ENCODE assay signal across 19 cellular contexts in genomic region chr6:6635291-6635690, GRCh38. TPM values are rescaled to one million over a fixed set of nuclear protein-coding genes. Genes with fewer than 3 reads are reported as not detected.
DNase-seq lines count a peak whose midpoint lies in the region; ATAC-seq and TF ChIP-seq lines count a peak whose summit lies in the region.
"Had no signal": no experiment of that assay in that cellular context is flagged by ENCODE, and none has a peak within 500 bp of the region (broad histone marks: within the 10 kb centered on the region; RNA-seq: fewer than 3 reads in every experiment).

No MANE protein-coding gene starts in this region.

- no peaks in the 10 kb centered on the region for H3K9me3 ChIP-seq in spleen
- H3K9me3 ChIP-seq: heart left ventricle, neutrophil, tibial artery had no signal

- 75 to 86% (median 78%) methylated on average over 2 of the region's 2 CpGs for WGBS in spleen, 5 donors

- peaks cover 50% of the 10 kb centered on the region for H3K4me1 Mint-ChIP-seq in dendritic cell treated with granulocyte-macrophage colony-stimulating factor and Interleukin-4, amounts not matched to agents 40 ng/mL and 50 ng/mL, for 4 days (ENCODE audit: low read depth)

- peaks cover 0 to 52% (median 13%) of the 10 kb centered on the region in 6 donors for H3K4me1 ChIP-seq in spleen
- H3K4me1 ChIP-seq: tibial artery had no signal

- no peak for TF ChIP-seq CTCF in spleen (IDR thresholded peaks at IDR 0.05 in 8 of 11, conservative IDR thresholded peaks at IDR 0.05 in 3 of 11)

- no peaks in the 10 kb centered on the region for H3K27me3 Mint-ChIP-seq in dendritic cell treated with granulocyte-macrophage colony-stimulating factor and Interleukin-4, amounts not matched to agents 40 ng/mL and 50 ng/mL, for 4 days

- no peak for DNase-seq in glomerular visceral epithelial cell (ENCODE audit: extremely low spot score)
- no peak for DNase-seq in NCI-H510A treated with DMSO at 0.1 percent for 48 hours (lab: John Stamatoyannopoulos, UW)
- no peak for DNase-seq in spleen
- DNase-seq: activated CD4-positive, alpha-beta T cell treated with anti-CD3 and anti-CD28 coated beads for 48 hours; activated T-cell treated with anti-CD3 and anti-CD28 coated beads, Interleukin-2, amount 50 U/mL, for 4 hours; amniotic stem cell; heart left ventricle; kidney; right cardiac atrium; stimulated activated CD4-positive, alpha-beta T cell treated with anti-CD3 and anti-CD28 coated beads, Interleukin-1b, Interleukin-23, amount 100 ng/mL, for 48 hours; tibial artery had no signal

- peaks cover 0 to 48% (median 0%) of the 10 kb centered on the region in 6 donors for H3K36me3 ChIP-seq in spleen
- H3K36me3 ChIP-seq: heart left ventricle, neutrophil, tibial artery had no signal

- H3K4me3 Mint-ChIP-seq in dendritic cell treated with granulocyte-macrophage colony-stimulating factor and Interleukin-4, amounts not matched to agents 40 ng/mL and 50 ng/mL, for 4 days, result no peak overlapping the region
- H3K4me3 Mint-ChIP-seq: activated T-cell treated with anti-CD3 and anti-CD28 coated beads, Interleukin-2, amount 50 U/mL, for 4 hours; T-helper 1 cell treated with Interleukin-12 subunit alpha and Interleukin-12 subunit beta and Interleukin-4 antibody, amounts not matched to agents 30 μg/mL and 1 μg/mL, for 36 hours had no signal

- H3K27ac Mint-ChIP-seq in dendritic cell treated with granulocyte-macrophage colony-stimulating factor and Interleukin-4, amounts not matched to agents 40 ng/mL and 50 ng/mL, for 4 days, result peak overlapping the region; percentile 83
- H3K27ac Mint-ChIP-seq: T-helper 1 cell treated with Interleukin-12 subunit alpha and Interleukin-12 subunit beta and Interleukin-4 antibody, amounts not matched to agents 30 μg/mL and 1 μg/mL, for 36 hours had no signal

- TF ChIP-seq POLR2A in spleen (IDR thresholded peaks at IDR 0.05), result no peak

- H3K27ac ChIP-seq in spleen, result no peak overlapping the region
- H3K27ac ChIP-seq: heart left ventricle, neutrophil, tibial artery had no signal

- no peaks in the 10 kb centered on the region for H3K9me3 Mint-ChIP-seq in dendritic cell treated with granulocyte-macrophage colony-stimulating factor and Interleukin-4, amounts not matched to agents 40 ng/mL and 50 ng/mL, for 4 days
- H3K9me3 Mint-ChIP-seq: activated T-cell treated with anti-CD3 and anti-CD28 coated beads, Interleukin-2, amount 50 U/mL, for 4 hours; T-helper 1 cell treated with Interleukin-12 subunit alpha and Interleukin-12 subunit beta and Interleukin-4 antibody, amounts not matched to agents 30 μg/mL and 1 μg/mL, for 36 hours had no signal

- no peak overlapping the region for H3K4me3 ChIP-seq in spleen
- H3K4me3 ChIP-seq: heart left ventricle, tibial artery had no signal

- H3K36me3 Mint-ChIP-seq in dendritic cell treated with granulocyte-macrophage colony-stimulating factor and Interleukin-4, amounts not matched to agents 40 ng/mL and 50 ng/mL, for 4 days (ENCODE audit: low read depth), result peaks cover 43% of the 10 kb centered on the region

- H3K27me3 ChIP-seq in spleen (replicated peaks in 1 of 7), result no peaks in the 10 kb centered on the region
- H3K27me3 ChIP-seq: heart left ventricle, neutrophil, tibial artery had no signal

- intact Hi-C loops in dendritic cell treated with granulocyte-macrophage colony-stimulating factor and Interleukin-4, amounts not matched to agents 40 ng/mL and 50 ng/mL, for 4 days (cut with micrococcal nuclease), result loop anchor here (5.0 kb wide), 1 partner anchor 78 kb away; no protein-coding TSS in a partner anchor
- intact Hi-C loops in spleen (cut with DNase I; ENCODE audit: low total_unique reads), result no loop called here

- ATAC-seq in GM18868 (IDR thresholded peaks at IDR 0.05; ENCODE audit: unreplicated experiment) (peak; percentile 82), GM21447 (IDR thresholded peaks at IDR 0.05; ENCODE audit: unreplicated experiment) (peak; percentile 58), HG03066 (IDR thresholded peaks at IDR 0.05; ENCODE audit: low read depth, unreplicated experiment) (peak; percentile 72)
- ATAC-seq: activated T-cell treated with anti-CD3 and anti-CD28 coated beads, Interleukin-2, amount 50 U/mL, for 4 hours; heart left ventricle; right cardiac atrium had no signal

RNA-seq across cellular contexts. Expression of gene LY86, which starts 46.8 kb away (rescaled TPM):
- 10 to 100 TPM; 31.7 to 89.9 (median 50.0) TPM for total RNA-seq in spleen
- polyA plus RNA-seq in spleen, result 100 to 1,000 TPM; 106 to 145 (median 131) TPM
- total RNA-seq: Daoy, epithelial cell of proximal tubule had no signal
